ENCODE assay signal across 11 cellular contexts in the genomic region with DNA sequence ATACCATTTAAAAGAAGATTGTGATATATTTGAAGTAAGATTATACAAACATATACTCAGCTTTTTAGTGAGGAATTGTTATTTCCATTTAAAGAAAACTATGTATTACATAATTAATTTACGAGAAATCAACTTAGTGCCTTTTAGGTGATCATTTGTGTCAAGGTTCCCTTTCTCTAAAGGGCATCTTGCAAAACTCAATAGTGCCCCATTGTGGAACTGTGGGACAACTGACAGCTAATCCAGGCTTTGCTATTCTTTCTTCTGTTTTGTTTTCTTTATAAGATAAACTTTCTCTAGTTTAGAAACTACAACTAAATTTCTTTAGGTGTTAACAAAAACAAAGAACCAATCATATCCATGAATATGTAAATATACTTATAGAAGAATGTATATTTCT. TPM values are rescaled to one million over a fixed set of nuclear protein-coding genes. Genes with fewer than 3 reads are reported as not detected.
DNase-seq lines count a peak whose midpoint lies in the region; ATAC-seq and TF ChIP-seq lines count a peak whose summit lies in the region.
"Had no signal": no experiment of that assay in that cellular context is flagged by ENCODE, and none has a peak within 500 bp of the region (broad histone marks: within the 10 kb centered on the region; RNA-seq: fewer than 3 reads in every experiment).

No MANE protein-coding gene starts in this region.

- no peak overlapping the region for H3K4me3 ChIP-seq in epithelial cell of esophagus (ENCODE audit: low read length)
- H3K4me3 ChIP-seq: BLaER1 had no signal

- DNase-seq in NCI-H1105 treated with DMSO at 0.1 percent for 48 hours (lab: John Stamatoyannopoulos, UW), result peak; percentile 3
- no peak for DNase-seq in NCI-H1105 (lab: John Stamatoyannopoulos, UW)
- peak; percentile 9 for DNase-seq in NCI-H82 treated with DMSO at 0.1 percent for 48 hours (lab: John Stamatoyannopoulos, UW; ENCODE audit: unreplicated experiment)
- DNase-seq in epithelial cell of esophagus (ENCODE audit: low read depth), result peak; percentile 53
- peak; percentile 57 for DNase-seq in renal cortical epithelial cell (ENCODE audit: low read depth)
- no peak for DNase-seq in NK-92 (lab: John Stamatoyannopoulos, UW; ENCODE audit: unreplicated experiment)
- no peak for DNase-seq in posterior vena cava (ENCODE audit: low spot score)
- DNase-seq: left cardiac atrium; stimulated activated naive CD8-positive, alpha-beta T cell treated with anti-CD3 and anti-CD28 coated beads, Interleukin-15, Interleukin-2, amounts not matched to agents 100 U/mL and 50 U/mL, for 24 hours had no signal

- TF ChIP-seq CTCF in epithelial cell of esophagus (IDR thresholded peaks at IDR 0.05; ENCODE audit: insufficient read depth, low read depth, low read length, missing control alignments), result peak; percentile 72

- no peak for ATAC-seq in GM18858 (IDR thresholded peaks at IDR 0.05; ENCODE audit: unreplicated experiment)
- ATAC-seq: left cardiac atrium; stimulated activated naive CD8-positive, alpha-beta T cell treated with anti-CD3 and anti-CD28 coated beads, Interleukin-15, Interleukin-2, amounts not matched to agents 100 U/mL and 50 U/mL, for 24 hours had no signal

- intact Hi-C loops in posterior vena cava (cut with DNase I), result no loop called here

RNA-seq across cellular contexts. Expression of a gene that starts 24.3 kb away (rescaled TPM):
- total RNA-seq in renal cortical epithelial cell (0.15 and 0.52 TPM in 2 replicates), posterior vena cava (10 to 100 TPM; 16.2 to 36.2 TPM)

Comparison
In these comparisons a context has a peak if more than half of its experiments do, and no peak if none do; other contexts are left out.
1. DNase-seq: peak in NCI-H1105 treated with DMSO at 0.1 percent for 48 hours (single experiment), NCI-H82 treated with DMSO at 0.1 percent for 48 hours (single experiment), epithelial cell of esophagus (single experiment) and renal cortical epithelial cell (single experiment); none in NCI-H1105 (single experiment), NK-92 (single experiment) and posterior vena cava (single experiment).
2. RNA of a gene that starts 24.3 kb away (total RNA-seq): 16.2 to 36.2 TPM in posterior vena cava; 0.15 to 0.52 TPM in renal cortical epithelial cell; every median in the first group is over 10 times any median in the second.